8 cellular contexts compared by ENCODE assay signal in genomic region chr17:7834554-7834890, GRCh38. TPM values are rescaled to one million over a fixed set of nuclear protein-coding genes. Genes with fewer than 3 reads are reported as not detected.
DNase-seq lines count a peak whose midpoint lies in the region; TF ChIP-seq lines count a peak whose summit lies in the region.

No MANE protein-coding gene starts in this region.

- H3K27ac ChIP-seq in CD4-positive, alpha-beta memory T cell (ENCODE audit: low read depth, low read length), result peak overlapping the region; percentile 98
- peak overlapping the region; percentile 88 for H3K27ac ChIP-seq in KOPT-K1 (ENCODE audit: low read depth, low read length, poor library complexity, severe bottlenecking)
- no peak overlapping the region for H3K27ac ChIP-seq in neural progenitor cell

- H3K9me3 Mint-ChIP-seq in CD4-positive, alpha-beta memory T cell, result peaks cover 0 to 3% (median 0%) of the 10 kb centered on the region in 8 donors
- no peaks in the 10 kb centered on the region for H3K9me3 Mint-ChIP-seq in neural progenitor cell

- H3K9ac ChIP-seq in neural progenitor cell, result no peak overlapping the region

- peaks cover 43% of the 10 kb centered on the region for H3F3A ChIP-seq in neural progenitor cell (ENCODE audit: low read depth)

- intact Hi-C loops in CD4-positive, alpha-beta memory T cell (cut with micrococcal nuclease), result loop anchor here (1.0 to 2.0 kb wide), 6 partner anchors 8 to 262 kb away; partner anchors contain the start of genes CNTROB and NAA38

- no peaks in the 10 kb centered on the region for H3K36me3 ChIP-seq in CD4-positive, alpha-beta memory T cell (ENCODE audit: insufficient read depth, low read length)
- H3K36me3 ChIP-seq in KOPT-K1 (ENCODE audit: insufficient read depth, low read length) (no peaks in the 10 kb centered on the region), neural progenitor cell (no peaks in the 10 kb centered on the region)

- peak in 1 of 5 donors; percentile 87 for DNase-seq in CD4-positive, alpha-beta memory T cell
- peak; percentile 72 for DNase-seq in activated T-cell treated with anti-CD3 and anti-CD28 coated beads, Interleukin-2, amount 50 U/mL, for 1 hour
- DNase-seq in fibroblast of mammary gland (ENCODE audit: low read depth), result no peak
- DNase-seq in neural progenitor cell (ENCODE audit: low spot score), result no peak
- no peak for DNase-seq in inferior parietal cortex (ENCODE audit: extremely low spot score)
- no peak for DNase-seq in GF-D8 (lab: John Stamatoyannopoulos, UW)
- DNase-seq in 8988T, result no peak

- H4K20me1 ChIP-seq in neural progenitor cell (ENCODE audit: low read depth), result peaks cover 17% of the 10 kb centered on the region

- peak overlapping the region; percentile 91 for H3K4me2 ChIP-seq in neural progenitor cell

- H3K9me3 ChIP-seq in CD4-positive, alpha-beta memory T cell (ENCODE audit: control insufficient read depth in 1 of 2, low read length in 2 of 2), result no peaks in the 10 kb centered on the region
- no peaks in the 10 kb centered on the region for H3K9me3 ChIP-seq in KOPT-K1 (ENCODE audit: insufficient read depth, low read length, poor library complexity, severe bottlenecking)
- no peaks in the 10 kb centered on the region for H3K9me3 ChIP-seq in neural progenitor cell (ENCODE audit: low read depth)

- peak overlapping the region; percentile 99 to 100 (median 99) for H3K27ac Mint-ChIP-seq in CD4-positive, alpha-beta memory T cell
- peak overlapping the region; percentile 98 for H3K27ac Mint-ChIP-seq in neural progenitor cell

- H3K36me3 Mint-ChIP-seq in CD4-positive, alpha-beta memory T cell, result peaks cover 0 to 22% of the 10 kb centered on the region in 2 donors
- H3K36me3 Mint-ChIP-seq in neural progenitor cell, result no peaks in the 10 kb centered on the region

- peaks cover 0 to 9% of the 10 kb centered on the region in 2 donors for H3K27me3 Mint-ChIP-seq in CD4-positive, alpha-beta memory T cell
- peaks cover 6% of the 10 kb centered on the region for H3K27me3 Mint-ChIP-seq in neural progenitor cell (ENCODE audit: insufficient read depth, low read depth)

- no peaks in the 10 kb centered on the region for H3K27me3 ChIP-seq in CD4-positive, alpha-beta memory T cell (ENCODE audit: insufficient read depth, low read length)
- peaks cover 40% of the 10 kb centered on the region for H3K27me3 ChIP-seq in neural progenitor cell

- H3K4me1 ChIP-seq in CD4-positive, alpha-beta memory T cell (ENCODE audit: insufficient read depth, low read length), result peaks cover 40% of the 10 kb centered on the region
- H3K4me1 ChIP-seq in neural progenitor cell, result peaks cover 22% of the 10 kb centered on the region

- H2AFZ ChIP-seq in neural progenitor cell (replicated peaks), result no peak overlapping the region

- peaks cover 18% of the 10 kb centered on the region for H3K79me2 ChIP-seq in neural progenitor cell (ENCODE audit: low read depth)

- peak overlapping the region; percentile 76 to 84 for H3K4me3 ChIP-seq in CD4-positive, alpha-beta memory T cell (ENCODE audit: low read length in 2 of 2)
- peak overlapping the region; percentile 71 for H3K4me3 ChIP-seq in fibroblast of mammary gland (ENCODE audit: control insufficient read depth, low read depth, low read length)
- H3K4me3 ChIP-seq in neural progenitor cell, result peak overlapping the region; percentile 71

- peak overlapping the region; percentile 84 to 98 (median 94) for H3K4me3 Mint-ChIP-seq in CD4-positive, alpha-beta memory T cell
- peak overlapping the region; percentile 94 for H3K4me3 Mint-ChIP-seq in neural progenitor cell

- POLR2A ChIA-PET in CD4-positive, alpha-beta memory T cell (lab: Charles Lee; ENCODE audit: partially characterized antibody), result interaction anchor here (0.6 to 9.0 kb wide), 24 partner anchors 9 to 799 kb away, joined by 3 to 238 read pairs (median 6); partner anchors contain the start of genes ALOXE3, CHD3, CNTROB and CYB5D1

- peaks cover 33 to 57% (median 37%) of the 10 kb centered on the region in 4 donors for H3K4me1 Mint-ChIP-seq in CD4-positive, alpha-beta memory T cell
- peaks cover 35% of the 10 kb centered on the region for H3K4me1 Mint-ChIP-seq in neural progenitor cell

- TF ChIP-seq CTCF in fibroblast of mammary gland (conservative IDR thresholded peaks at IDR 0.05; ENCODE audit: control insufficient read depth, insufficient read depth, low read depth, low read length) (no peak), neural progenitor cell (IDR thresholded peaks at IDR 0.05) (no peak)

- CTCF ChIA-PET in CD4-positive, alpha-beta memory T cell (lab: Charles Lee; ENCODE audit: partially characterized antibody), result interaction anchor here (0.6 to 6.1 kb wide), 16 partner anchors 9 to 223 kb away, joined by 3 to 65 read pairs (median 4); partner anchors contain the start of genes CYB5D1 and NAA38

RNA-seq across cellular contexts. Expression of gene KDM6B, which starts 0.5 kb away (rescaled TPM):
- total RNA-seq in CD4-positive, alpha-beta memory T cell, result 100 to 1,000 TPM; 119 to 129 TPM
- polyA plus RNA-seq in CD4-positive, alpha-beta memory T cell, result 1 to 10 TPM in 1 of 2 donors, not detected in 1; 1.7 TPM
- 6.8 and 12.3 TPM in 2 replicates for total RNA-seq in neural progenitor cell (ENCODE audit: low replicate concordance)

RNA-seq across cellular contexts. Expression of gene TMEM88, which starts 20.3 kb away (rescaled TPM):
- total RNA-seq in CD4-positive, alpha-beta memory T cell, result 1 to 10 TPM; 6.2 to 7.9 TPM
- not detected for polyA plus RNA-seq in CD4-positive, alpha-beta memory T cell
- 13.8 and 53.7 TPM in 2 replicates for total RNA-seq in neural progenitor cell (ENCODE audit: low replicate concordance)

RNA-seq across cellular contexts. Expression of gene NAA38, which starts 22.8 kb away (rescaled TPM):
- total RNA-seq in CD4-positive, alpha-beta memory T cell, result 10 to 100 TPM; 23.1 to 25.8 TPM
- polyA plus RNA-seq in CD4-positive, alpha-beta memory T cell, result 100 to 1,000 TPM; 139 to 149 TPM
- 8.6 and 27.4 TPM in 2 replicates for total RNA-seq in neural progenitor cell (ENCODE audit: low replicate concordance)

RNA-seq across cellular contexts. Expression of gene CYB5D1, which starts 23.3 kb away (rescaled TPM):
- total RNA-seq in CD4-positive, alpha-beta memory T cell, result 10 to 100 TPM in 1 of 2 experiments, 1 to 10 TPM in 1; 8.7 to 11.4 TPM
- 1 to 10 TPM; 5.1 to 5.2 TPM for polyA plus RNA-seq in CD4-positive, alpha-beta memory T cell
- total RNA-seq in neural progenitor cell (ENCODE audit: low replicate concordance), result 11.5 and 12.9 TPM in 2 replicates

RNA-seq across cellular contexts. Expression of gene CHD3, which starts 54.1 kb away (rescaled TPM):
- 100 to 1,000 TPM; 274 to 287 TPM for total RNA-seq in CD4-positive, alpha-beta memory T cell
- polyA plus RNA-seq in CD4-positive, alpha-beta memory T cell, result 10 to 100 TPM in 1 of 2 donors, under 1 TPM in 1; 0.84 to 24.4 TPM
- total RNA-seq in neural progenitor cell (ENCODE audit: low replicate concordance), result 12.8 and 28.0 TPM in 2 replicates
